In genomic region chr3:145899229-145899628, GRCh38 we compare ENCODE assay signal across 16 cellular contexts.
DNase-seq lines count a peak whose midpoint lies in the region; ATAC-seq, FAIRE-seq and TF ChIP-seq lines count a peak whose summit lies in the region.
"Had no signal": no experiment of that assay in that cellular context is flagged by ENCODE, and none has a peak within 500 bp of the region (broad histone marks: within the 10 kb centered on the region; RNA-seq: fewer than 3 reads in every experiment).

No MANE protein-coding gene starts in this region.

- no peak for TF ChIP-seq CTCF in bronchial epithelial cell (IDR thresholded peaks at IDR 0.05; ENCODE audit: insufficient read depth, low read length, severe bottlenecking)
- no peak for TF ChIP-seq CTCF in tibial nerve (IDR thresholded peaks at IDR 0.05)

- WGBS in tibial nerve, 2 donors: 65% methylated on average over 4 of the region's 4 CpGs
- WGBS in aorta, 2 donors: 79 to 80% methylated on average over 4 of the region's 4 CpGs

- TF ChIP-seq POLR2A in tibial nerve (IDR thresholded peaks at IDR 0.05): no peak

- DNase-seq in bronchial epithelial cell (ENCODE audit: low read depth) (peak; percentile 57), NCI-H748 treated with DMSO at 0.1 percent for 48 hours (lab: John Stamatoyannopoulos, UW) (no peak), tibial nerve (ENCODE audit: low spot score in 2 of 2) (no peak), aorta (no peak)
- no peak for DNase-seq in NK-92 treated with Interleukin-12 subunit alpha and Interleukin-12 subunit beta, amount 100 ng/mL, for 24 hours (lab: John Stamatoyannopoulos, UW)
- DNase-seq: activated CD8-positive, alpha-beta memory T cell treated with anti-CD3 and anti-CD28 coated beads for 24 hours; activated gamma-delta T cell; hypothalamus; PC-9; stimulated activated CD4-positive, alpha-beta T cell treated with anti-CD3 and anti-CD28 coated beads, Interleukin-15, amount 100 ng/mL, for 24 hours; substantia nigra had no signal

- H3K27ac ChIP-seq in tibial nerve: no peak overlapping the region
- H3K27ac ChIP-seq in aorta (ENCODE audit: low read depth in 1 of 2, low read length in 2 of 2): no peak overlapping the region
- H3K27ac ChIP-seq: esophagus muscularis mucosa, PC-9 had no signal

- H3K36me3 ChIP-seq in bronchial epithelial cell (ENCODE audit: control insufficient read depth, insufficient read depth, low read length): no peaks in the 10 kb centered on the region
- no peaks in the 10 kb centered on the region for H3K36me3 ChIP-seq in tibial nerve
- H3K36me3 ChIP-seq in aorta (ENCODE audit: control insufficient read depth in 1 of 2, insufficient read depth in 2 of 2, low read length in 1 of 2): no peaks in the 10 kb centered on the region
- H3K36me3 ChIP-seq: esophagus muscularis mucosa had no signal

- no peaks in the 10 kb centered on the region for H3K9me3 ChIP-seq in tibial nerve
- no peaks in the 10 kb centered on the region for H3K9me3 ChIP-seq in aorta (ENCODE audit: control insufficient read depth, low read length)
- H3K9me3 ChIP-seq: esophagus muscularis mucosa had no signal

- intact Hi-C loops in aorta (cut with DNase I): no loop called here

- ATAC-seq in GM18868 (IDR thresholded peaks at IDR 0.05; ENCODE audit: unreplicated experiment) (peak; percentile 45), HG02610 (IDR thresholded peaks at IDR 0.05; ENCODE audit: unreplicated experiment) (peak; percentile 28), HG03439 (IDR thresholded peaks at IDR 0.05; ENCODE audit: unreplicated experiment) (peak; percentile 37), aorta (ENCODE audit: low FRiP score) (no peak)
- ATAC-seq: left lobe of liver had no signal

- H3K4me3 ChIP-seq in bronchial epithelial cell (ENCODE audit: low read depth, low read length): no peak overlapping the region
- no peak overlapping the region for H3K4me3 ChIP-seq in tibial nerve
- H3K4me3 ChIP-seq in aorta (ENCODE audit: low read length in 2 of 2): no peak overlapping the region

- peaks cover 0 to 6% (median 0%) of the 10 kb centered on the region in 4 donors for H3K4me1 ChIP-seq in tibial nerve
- no peaks in the 10 kb centered on the region for H3K4me1 ChIP-seq in aorta (ENCODE audit: control insufficient read depth in 1 of 2, insufficient read depth in 2 of 2, low read length in 2 of 2)

- H3K27me3 ChIP-seq in bronchial epithelial cell (ENCODE audit: control insufficient read depth, insufficient read depth, low read length) (no peaks in the 10 kb centered on the region), tibial nerve (no peaks in the 10 kb centered on the region), aorta (ENCODE audit: control insufficient read depth in 1 of 2, insufficient read depth in 2 of 2, low read length in 1 of 2) (no peaks in the 10 kb centered on the region)
- H3K27me3 ChIP-seq: esophagus muscularis mucosa had no signal

- no peak for FAIRE-seq in bronchial epithelial cell (lab: Jason Lieb, UNC)

- no peak for TF ChIP-seq EP300 in tibial nerve (IDR thresholded peaks at IDR 0.05)
